Comparison of ENCODE assay signal across 9 cellular contexts in the genomic region with DNA sequence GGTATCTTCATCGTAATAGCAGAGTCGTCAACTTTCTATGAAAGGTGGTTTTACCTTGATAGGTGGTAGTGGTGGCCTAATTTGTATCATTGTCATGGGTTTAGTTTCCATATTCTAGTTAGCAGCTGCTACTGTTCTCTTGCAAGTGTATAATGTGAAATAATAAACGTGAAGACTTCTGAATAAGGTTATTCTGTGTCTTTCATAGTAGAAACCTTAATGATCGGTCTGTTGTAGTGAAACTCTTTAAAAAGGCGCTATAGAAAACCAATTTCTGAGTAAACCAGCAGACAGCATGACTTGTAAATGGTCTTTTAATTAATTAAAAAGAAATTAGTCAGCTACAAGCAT. TPM values are rescaled to one million over a fixed set of nuclear protein-coding genes. Genes with fewer than 3 reads are reported as not detected.
DNase-seq lines count a peak whose midpoint lies in the region; ATAC-seq, FAIRE-seq and TF ChIP-seq lines count a peak whose summit lies in the region.
"Had no signal": no experiment of that assay in that cellular context is flagged by ENCODE, and none has a peak within 500 bp of the region (broad histone marks: within the 10 kb centered on the region; RNA-seq: fewer than 3 reads in every experiment).

No MANE protein-coding gene starts in this region.

- no peak for TF ChIP-seq CTCF in A549 (IDR thresholded peaks at IDR 0.05)

- DNase-seq in A549 (ENCODE audit: low read depth in 1 of 2, low spot score in 1 of 2) = no peak
- DNase-seq in central memory CD4-positive, alpha-beta T cell = peak; percentile 38
- DNase-seq in GDM1 (lab: John Stamatoyannopoulos, UW) = no peak
- no peak for DNase-seq in dermis blood vessel endothelial cell
- DNase-seq in G401 (ENCODE audit: low spot score) = no peak

- H3K27me3 ChIP-seq in HUES64 (ENCODE audit: insufficient read depth, low read length) = no peaks in the 10 kb centered on the region
- H3K27me3 ChIP-seq in mucosa of stomach (ENCODE audit: control insufficient read depth, insufficient read depth, low read length) = no peaks in the 10 kb centered on the region

- ATAC-seq in A549 (no peak), HG02571 (IDR thresholded peaks at IDR 0.05; ENCODE audit: unreplicated experiment) (no peak)

- CTCF ChIA-PET in A549 (lab: Yijun Ruan, JAX) = interaction anchor here (1.2 to 4.6 kb wide), 7 partner anchors 10 to 56 kb away, joined by 3 to 33 read pairs (median 3); partner anchors contain the start of gene PKN3

- no peak for TF ChIP-seq EP300 in A549 (IDR thresholded peaks at IDR 0.05)

- no peak for TF ChIP-seq RAD21 in A549 (conservative IDR thresholded peaks at IDR 0.05 in 1 of 2, IDR thresholded peaks at IDR 0.05 in 1 of 2)

- peaks cover 50% of the 10 kb centered on the region for H3K36me3 ChIP-seq in HUES64 (ENCODE audit: insufficient read depth, low read length)
- no peaks in the 10 kb centered on the region for H3K36me3 ChIP-seq in mucosa of stomach (ENCODE audit: control insufficient read depth, insufficient read depth, low read length)

- no peak for FAIRE-seq in A549 (lab: Jason Lieb, UNC)
- FAIRE-seq: colon had no signal

- H3K27ac ChIP-seq in A549 (peak overlapping the region; percentile 97 to 100), HUES64 (ENCODE audit: low read depth, low read length) (peak overlapping the region; percentile 85)

- H3K9me3 ChIP-seq in A549 (no peaks in the 10 kb centered on the region), HUES64 (ENCODE audit: insufficient read depth, low read depth, low read length) (no peaks in the 10 kb centered on the region), mucosa of stomach (ENCODE audit: control insufficient read depth, low read length) (no peaks in the 10 kb centered on the region)

- H3K4me1 ChIP-seq in A549 (peaks cover 39% of the 10 kb centered on the region), HUES64 (ENCODE audit: insufficient read depth, low read length) (peaks cover 25% of the 10 kb centered on the region), mucosa of stomach (ENCODE audit: control insufficient read depth, insufficient read depth, low read length) (peaks cover 28% of the 10 kb centered on the region)

- peak overlapping the region; percentile 97 for H3K9ac ChIP-seq in HUES64 (ENCODE audit: low read depth, low read length)
- peak overlapping the region; percentile 78 for H3K9ac ChIP-seq in mucosa of stomach (ENCODE audit: low read length)

- under 1% methylated on average over 5 of the region's 5 CpGs for WGBS in A549 (ENCODE audit: missing lambda C conversion rate)
- 8% methylated on average over 5 of the region's 5 CpGs for WGBS in HUES64

- in situ Hi-C loops in G401 (cut with HindIII; ENCODE audit: low sequenced_read_pairs) = no loop called here

- TF ChIP-seq POLR2A in A549 (IDR thresholded peaks at IDR 0.05; ENCODE audit: low read length) = no peak

- H3K4me3 ChIP-seq in A549 (peak overlapping the region; percentile 100), HUES64 (ENCODE audit: low read length) (peak overlapping the region; percentile 96), mucosa of stomach (ENCODE audit: low read length) (peak overlapping the region; percentile 74)

- peak overlapping the region; percentile 92 for H3K4me2 ChIP-seq in A549

- POLR2A ChIA-PET in A549 (lab: Yijun Ruan, JAX) = interaction anchor here (2.5 kb wide), 1 partner anchor 55 kb away, joined by 13 read pairs; no protein-coding TSS in a partner anchor

TF ChIP-seq in A549, 52 proteins besides CTCF, POLR2A, EP300 and RAD21:
- TF ChIP-seq CBX8 (IDR thresholded peaks at IDR 0.05) (no peak), MAX (IDR thresholded peaks at IDR 0.05) (0 out of 2 replicates have a peak, but pooled peaks have one; percentile 3), E2F6 (IDR thresholded peaks at IDR 0.05; ENCODE audit: borderline replicate concordance, low read depth) (no peak)

RNA-seq across cellular contexts. Expression of gene SET, which starts 1.6 kb away (rescaled TPM):
- polyA plus RNA-seq in A549 (2011; rRNA removed) (293 and 518 TPM in 2 replicates), A549 (2017; fragmentation: RNase III; extraction: RNeasy Plus Mini Kit Qiagen cat#74134 plus additional on column Dnase treatment) (538 to 546 TPM (median 544 TPM) in 3 replicates)
- polyA plus RNA-seq in A549 (2012; cell fraction: cytosol; rRNA removed) = 78.7 and 85.2 TPM in 2 replicates
- 34.6 and 48.0 TPM in 2 replicates for polyA plus RNA-seq in A549 (2012; cell fraction: nucleus; rRNA removed)
- polyA minus RNA-seq in A549 (2011; rRNA and poly(A)+ RNA removed) = 108 TPM in 2 replicates
- polyA plus RNA-seq in HUES64 (2013, experiment 1 of 2) = 1,037 TPM
- polyA plus RNA-seq in HUES64 (2013, experiment 2 of 2) = 1,056 TPM
- 512 and 600 TPM in 2 replicates for total RNA-seq in dermis blood vessel endothelial cell
- 794 and 1,249 TPM in 2 replicates for total RNA-seq in G401 (2014; rRNA removed; shearing (Covaris generic))

RNA-seq across cellular contexts. Expression of gene PKN3, which starts 11.6 kb away (rescaled TPM):
- polyA plus RNA-seq in A549 (2011; rRNA removed) = 7.6 and 9.0 TPM in 2 replicates
- polyA plus RNA-seq in A549 (2012; cell fraction: cytosol; rRNA removed) = 22.0 and 24.5 TPM in 2 replicates
- 81.5 and 93.7 TPM in 2 replicates for polyA plus RNA-seq in A549 (2012; cell fraction: nucleus; rRNA removed)
- polyA plus RNA-seq in A549 (2017; fragmentation: RNase III; extraction: RNeasy Plus Mini Kit Qiagen cat#74134 plus additional on column Dnase treatment) = 14.1 to 16.7 TPM (median 16.3 TPM) in 3 replicates
- polyA minus RNA-seq in A549 (2011; rRNA and poly(A)+ RNA removed) = 6.4 and 12.6 TPM in 2 replicates
- 8.8 TPM for polyA plus RNA-seq in HUES64 (2013, experiment 1 of 2)
- 10.6 TPM for polyA plus RNA-seq in HUES64 (2013, experiment 2 of 2)
- 12.9 and 26.9 TPM in 2 replicates for total RNA-seq in dermis blood vessel endothelial cell
- 34.8 and 36.7 TPM in 2 replicates for total RNA-seq in G401 (2014; rRNA removed; shearing (Covaris generic))

RNA-seq across cellular contexts. Expression of gene ZDHHC12, which starts 33.3 kb away (rescaled TPM):
- polyA plus RNA-seq in A549 (2011; rRNA removed) (37.6 and 55.5 TPM in 2 replicates), A549 (2017; fragmentation: RNase III; extraction: RNeasy Plus Mini Kit Qiagen cat#74134 plus additional on column Dnase treatment) (66.2 to 77.5 TPM (median 75.7 TPM) in 3 replicates)
- 133 and 189 TPM in 2 replicates for polyA plus RNA-seq in A549 (2012; cell fraction: cytosol; rRNA removed)
- 101 and 188 TPM in 2 replicates for polyA plus RNA-seq in A549 (2012; cell fraction: nucleus; rRNA removed)
- polyA minus RNA-seq in A549 (2011; rRNA and poly(A)+ RNA removed) = 11.5 and 16.4 TPM in 2 replicates
- polyA plus RNA-seq in HUES64 (2013, experiment 1 of 2) = 30.5 TPM
- polyA plus RNA-seq in HUES64 (2013, experiment 2 of 2) = 30.2 TPM
- total RNA-seq in dermis blood vessel endothelial cell = 41.0 and 104 TPM in 2 replicates
- 36.4 and 40.2 TPM in 2 replicates for total RNA-seq in G401 (2014; rRNA removed; shearing (Covaris generic))

RNA-seq across cellular contexts. Expression of gene DYNC2I2, which starts 34.0 kb away (rescaled TPM):
- 57.3 and 62.8 TPM in 2 replicates for polyA plus RNA-seq in A549 (2011; rRNA removed)
- 184 and 236 TPM in 2 replicates for polyA plus RNA-seq in A549 (2012; cell fraction: cytosol; rRNA removed)
- 313 and 398 TPM in 2 replicates for polyA plus RNA-seq in A549 (2012; cell fraction: nucleus; rRNA removed)
- 113 to 117 TPM (median 114 TPM) in 3 replicates for polyA plus RNA-seq in A549 (2017; fragmentation: RNase III; extraction: RNeasy Plus Mini Kit Qiagen cat#74134 plus additional on column Dnase treatment)
- polyA minus RNA-seq in A549 (2011; rRNA and poly(A)+ RNA removed) = 47.5 and 81.7 TPM in 2 replicates
- 53.8 TPM for polyA plus RNA-seq in HUES64 (2013, experiment 1 of 2)
- polyA plus RNA-seq in HUES64 (2013, experiment 2 of 2) = 52.3 TPM
- 49.7 and 95.8 TPM in 2 replicates for total RNA-seq in dermis blood vessel endothelial cell
- total RNA-seq in G401 (2014; rRNA removed; shearing (Covaris generic)) = 164 and 173 TPM in 2 replicates
